ENCODE assay signal across 1 cellular context in the genomic region with DNA sequence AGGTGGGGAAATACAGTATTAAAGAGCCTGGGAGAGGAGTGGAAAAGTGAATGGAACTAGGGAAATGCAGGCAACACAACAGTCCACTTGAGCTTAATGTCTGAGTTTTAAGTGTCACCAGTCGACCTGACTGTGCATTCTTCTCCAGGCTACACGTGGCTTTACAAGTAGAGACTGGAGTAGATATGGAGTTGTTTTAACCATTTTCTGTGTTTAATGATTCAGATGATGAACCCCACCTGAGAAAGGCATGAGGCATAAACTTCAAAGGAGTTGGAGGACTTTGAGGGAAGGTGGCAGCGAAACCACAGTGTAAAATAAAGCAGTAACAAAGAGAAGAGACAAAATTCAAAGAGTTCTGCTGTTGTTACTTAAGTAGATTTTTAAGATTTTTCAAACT.
TF ChIP-seq lines count a peak whose summit lies in the region.

No MANE protein-coding gene starts in this region.

TF ChIP-seq in IMR-90, 13 proteins besides CTCF, POLR2A, EP300 and RAD21:
- no peak for TF ChIP-seq CHD1 (IDR thresholded peaks at IDR 0.05; ENCODE audit: low read depth, low read length)
- no peak for TF ChIP-seq MAFK (IDR thresholded peaks at IDR 0.05; ENCODE audit: low read depth, low read length)
- no peak for TF ChIP-seq USF2 (IDR thresholded peaks at IDR 0.05; ENCODE audit: low read depth, low read length)
- TF ChIP-seq, protein P1, sequence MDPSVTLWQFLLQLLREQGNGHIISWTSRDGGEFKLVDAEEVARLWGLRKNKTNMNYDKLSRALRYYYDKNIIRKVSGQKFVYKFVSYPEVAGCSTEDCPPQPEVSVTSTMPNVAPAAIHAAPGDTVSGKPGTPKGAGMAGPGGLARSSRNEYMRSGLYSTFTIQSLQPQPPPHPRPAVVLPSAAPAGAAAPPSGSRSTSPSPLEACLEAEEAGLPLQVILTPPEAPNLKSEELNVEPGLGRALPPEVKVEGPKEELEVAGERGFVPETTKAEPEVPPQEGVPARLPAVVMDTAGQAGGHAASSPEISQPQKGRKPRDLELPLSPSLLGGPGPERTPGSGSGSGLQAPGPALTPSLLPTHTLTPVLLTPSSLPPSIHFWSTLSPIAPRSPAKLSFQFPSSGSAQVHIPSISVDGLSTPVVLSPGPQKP (IDR thresholded peaks at IDR 0.05; ENCODE audit: borderline replicate concordance, low read depth, low read length) = no peak
- TF ChIP-seq SMC3 (IDR thresholded peaks at IDR 0.05; ENCODE audit: low read depth, low read length) = no peak
- no peak for TF ChIP-seq NFE2L2 (IDR thresholded peaks at IDR 0.05; ENCODE audit: low read depth, low read length)
- no peak for TF ChIP-seq FOS (IDR thresholded peaks at IDR 0.05; ENCODE audit: low read depth, low read length)
- TF ChIP-seq BHLHE40 (IDR thresholded peaks at IDR 0.05; ENCODE audit: low read depth, low read length) = no peak
- no peak for TF ChIP-seq MXI1 (IDR thresholded peaks at IDR 0.05; ENCODE audit: borderline replicate concordance, low read depth, low read length)
